1 cellular context compared by ENCODE assay signal in genomic region chr15:84588053-84588874, GRCh38.
A peak's percentile ranks its signal among the peaks of the same experiment; 100 is the strongest.
TF ChIP-seq lines count a peak whose summit lies in the region.

No MANE protein-coding gene starts in this region.

TF ChIP-seq in A549, 52 proteins besides CTCF, POLR2A, EP300 and RAD21 (continued from another document):
- no peak for TF ChIP-seq EHMT2 (IDR thresholded peaks at IDR 0.05; ENCODE audit: low read depth)
- TF ChIP-seq ZFP36 (IDR thresholded peaks at IDR 0.05; ENCODE audit: borderline replicate concordance, partially characterized antibody): no peak
- TF ChIP-seq TP53 (CRISPR knock-in tag; IDR thresholded peaks at IDR 0.05): no peak
- no peak for TF ChIP-seq GATA3 (IDR thresholded peaks at IDR 0.05; ENCODE audit: borderline replicate concordance)
- TF ChIP-seq HOXB5 (CRISPR knock-in tag; IDR thresholded peaks at IDR 0.05): no peak
- TF ChIP-seq PHF8 (IDR thresholded peaks at IDR 0.05; ENCODE audit: borderline replicate concordance, low read depth): no peak
- TF ChIP-seq ESRRA (IDR thresholded peaks at IDR 0.05; ENCODE audit: borderline replicate concordance, low read length): no peak
- TF ChIP-seq ZNF302 (CRISPR knock-in tag; IDR thresholded peaks at IDR 0.05): no peak
- peak; percentile 30; the same call in 1 of the 2 replicates for TF ChIP-seq KDM5A (IDR thresholded peaks at IDR 0.05)
- TF ChIP-seq HOXA7 (CRISPR knock-in tag; IDR thresholded peaks at IDR 0.05): no peak
- no peak for TF ChIP-seq CBX2 (IDR thresholded peaks at IDR 0.05; ENCODE audit: borderline replicate concordance, low read depth)
- TF ChIP-seq MAZ (IDR thresholded peaks at IDR 0.05; ENCODE audit: borderline replicate concordance, low read depth, low read length): peak; percentile 91; the same call in 1 of the 2 replicates
- TF ChIP-seq SMC3 (IDR thresholded peaks at IDR 0.05): peak; percentile 90
